In genomic region chr2:42969231-42970150, GRCh38 we compare ENCODE assay signal across 1 cellular context.
A peak's percentile ranks its signal among the peaks of the same experiment; 100 is the strongest.
TF ChIP-seq lines count a peak whose summit lies in the region.

No MANE protein-coding gene starts in this region.

TF ChIP-seq in HepG2, 621 proteins besides CTCF, POLR2A, EP300 and RAD21 (continued from another document):
- TF ChIP-seq, protein P1, sequence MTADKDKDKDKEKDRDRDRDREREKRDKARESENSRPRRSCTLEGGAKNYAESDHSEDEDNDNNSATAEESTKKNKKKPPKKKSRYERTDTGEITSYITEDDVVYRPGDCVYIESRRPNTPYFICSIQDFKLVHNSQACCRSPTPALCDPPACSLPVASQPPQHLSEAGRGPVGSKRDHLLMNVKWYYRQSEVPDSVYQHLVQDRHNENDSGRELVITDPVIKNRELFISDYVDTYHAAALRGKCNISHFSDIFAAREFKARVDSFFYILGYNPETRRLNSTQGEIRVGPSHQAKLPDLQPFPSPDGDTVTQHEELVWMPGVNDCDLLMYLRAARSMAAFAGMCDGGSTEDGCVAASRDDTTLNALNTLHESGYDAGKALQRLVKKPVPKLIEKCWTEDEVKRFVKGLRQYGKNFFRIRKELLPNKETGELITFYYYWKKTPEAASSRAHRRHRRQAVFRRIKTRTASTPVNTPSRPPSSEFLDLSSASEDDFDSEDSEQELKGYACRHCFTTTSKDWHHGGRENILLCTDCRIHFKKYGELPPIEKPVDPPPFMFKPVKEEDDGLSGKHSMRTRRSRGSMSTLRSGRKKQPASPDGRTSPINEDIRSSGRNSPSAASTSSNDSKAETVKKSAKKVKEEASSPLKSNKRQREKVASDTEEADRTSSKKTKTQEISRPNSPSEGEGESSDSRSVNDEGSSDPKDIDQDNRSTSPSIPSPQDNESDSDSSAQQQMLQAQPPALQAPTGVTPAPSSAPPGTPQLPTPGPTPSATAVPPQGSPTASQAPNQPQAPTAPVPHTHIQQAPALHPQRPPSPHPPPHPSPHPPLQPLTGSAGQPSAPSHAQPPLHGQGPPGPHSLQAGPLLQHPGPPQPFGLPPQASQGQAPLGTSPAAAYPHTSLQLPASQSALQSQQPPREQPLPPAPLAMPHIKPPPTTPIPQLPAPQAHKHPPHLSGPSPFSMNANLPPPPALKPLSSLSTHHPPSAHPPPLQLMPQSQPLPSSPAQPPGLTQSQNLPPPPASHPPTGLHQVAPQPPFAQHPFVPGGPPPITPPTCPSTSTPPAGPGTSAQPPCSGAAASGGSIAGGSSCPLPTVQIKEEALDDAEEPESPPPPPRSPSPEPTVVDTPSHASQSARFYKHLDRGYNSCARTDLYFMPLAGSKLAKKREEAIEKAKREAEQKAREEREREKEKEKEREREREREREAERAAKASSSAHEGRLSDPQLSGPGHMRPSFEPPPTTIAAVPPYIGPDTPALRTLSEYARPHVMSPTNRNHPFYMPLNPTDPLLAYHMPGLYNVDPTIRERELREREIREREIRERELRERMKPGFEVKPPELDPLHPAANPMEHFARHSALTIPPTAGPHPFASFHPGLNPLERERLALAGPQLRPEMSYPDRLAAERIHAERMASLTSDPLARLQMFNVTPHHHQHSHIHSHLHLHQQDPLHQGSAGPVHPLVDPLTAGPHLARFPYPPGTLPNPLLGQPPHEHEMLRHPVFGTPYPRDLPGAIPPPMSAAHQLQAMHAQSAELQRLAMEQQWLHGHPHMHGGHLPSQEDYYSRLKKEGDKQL (CRISPR knock-in tag; IDR thresholded peaks at IDR 0.05; ENCODE audit: low read depth): no peak
- TF ChIP-seq ZNF207 (IDR thresholded peaks at IDR 0.05; ENCODE audit: borderline replicate concordance) (no peak), KDM5B (CRISPR knock-in tag; IDR thresholded peaks at IDR 0.05; ENCODE audit: borderline replicate concordance) (peak; percentile 29; the same call in 1 of the 2 replicates), REPIN1 (CRISPR knock-in tag; IDR thresholded peaks at IDR 0.05; ENCODE audit: borderline replicate concordance, low read depth) (no peak), ZNF883 (CRISPR knock-in tag; IDR thresholded peaks at IDR 0.05; ENCODE audit: not compliant biosample characterization) (no peak), RBM22 (optimal IDR thresholded peaks at IDR 0.05; ENCODE audit: low read length) (no peak), ZNF687 (CRISPR knock-in tag; IDR thresholded peaks at IDR 0.05) (peak; percentile 37; the same call in 1 of the 2 replicates), PAWR (CRISPR knock-in tag; IDR thresholded peaks at IDR 0.05; ENCODE audit: borderline replicate concordance) (no peak), GLI4 (CRISPR knock-in tag; IDR thresholded peaks at IDR 0.05; ENCODE audit: borderline replicate concordance) (no peak), SALL1 (CRISPR knock-in tag; IDR thresholded peaks at IDR 0.05) (peak; percentile 13; the same call in 1 of the 2 replicates), CEBPB (IDR thresholded peaks at IDR 0.05; ENCODE audit: borderline replicate concordance, low read depth, low read length) (no peak), ZNF230 (CRISPR knock-in tag; IDR thresholded peaks at IDR 0.05) (0 out of 2 replicates have a peak, but pooled peaks have one; percentile 47), ZNF263 (CRISPR knock-in tag; IDR thresholded peaks at IDR 0.05) (peak; percentile 50; the same call in 1 of the 2 replicates), RFX1 (IDR thresholded peaks at IDR 0.05) (no peak), ZNF33B (CRISPR knock-in tag; IDR thresholded peaks at IDR 0.05) (0 out of 2 replicates have a peak, but pooled peaks have one; percentile 21), HMGXB4 (CRISPR knock-in tag; IDR thresholded peaks at IDR 0.05; ENCODE audit: borderline replicate concordance in 1 of 2, low read depth in 1 of 2) (no peak)
- TF ChIP-seq, protein P2, sequence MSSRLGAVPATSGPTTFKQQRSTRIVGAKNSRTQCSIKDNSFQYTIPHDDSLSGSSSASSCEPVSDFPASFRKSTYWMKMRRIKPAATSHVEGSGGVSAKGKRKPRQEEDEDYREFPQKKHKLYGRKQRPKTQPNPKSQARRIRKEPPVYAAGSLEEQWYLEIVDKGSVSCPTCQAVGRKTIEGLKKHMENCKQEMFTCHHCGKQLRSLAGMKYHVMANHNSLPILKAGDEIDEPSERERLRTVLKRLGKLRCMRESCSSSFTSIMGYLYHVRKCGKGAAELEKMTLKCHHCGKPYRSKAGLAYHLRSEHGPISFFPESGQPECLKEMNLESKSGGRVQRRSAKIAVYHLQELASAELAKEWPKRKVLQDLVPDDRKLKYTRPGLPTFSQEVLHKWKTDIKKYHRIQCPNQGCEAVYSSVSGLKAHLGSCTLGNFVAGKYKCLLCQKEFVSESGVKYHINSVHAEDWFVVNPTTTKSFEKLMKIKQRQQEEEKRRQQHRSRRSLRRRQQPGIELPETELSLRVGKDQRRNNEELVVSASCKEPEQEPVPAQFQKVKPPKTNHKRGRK (CRISPR knock-in tag; IDR thresholded peaks at IDR 0.05): no peak
TF ChIP-seq in HepG2: peak in this region for 7.
